Comparison of ENCODE assay signal across 8 cellular contexts in the genomic region with DNA sequence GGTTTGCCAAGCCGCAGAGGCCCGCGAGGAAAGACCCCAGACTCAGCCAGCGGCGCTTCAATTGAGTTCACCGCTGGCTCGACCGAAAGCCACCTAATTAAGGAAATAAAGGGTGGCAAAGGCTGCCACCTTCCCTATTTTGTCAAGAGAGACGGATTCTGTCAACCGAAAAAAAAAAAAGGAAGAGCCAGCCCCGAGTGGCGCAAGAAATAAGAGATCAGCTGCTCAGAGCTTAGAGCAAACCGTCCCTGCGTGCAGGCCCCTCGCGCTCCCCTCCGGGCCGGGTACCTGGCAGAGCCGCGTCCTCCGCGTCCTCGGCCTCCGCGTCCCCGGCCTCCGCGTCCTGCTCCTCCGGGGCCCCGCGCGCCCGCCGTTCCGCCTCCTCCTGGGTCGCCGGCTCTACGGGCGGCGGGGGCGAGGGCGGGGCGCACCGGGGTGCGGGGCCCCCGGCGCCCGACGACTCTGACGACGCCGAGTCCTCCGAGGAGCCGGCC. TPM values are rescaled to one million over a fixed set of nuclear protein-coding genes. Genes with fewer than 3 reads are reported as not detected.
A peak's percentile ranks its signal among the peaks of the same experiment; 100 is the strongest.
DNase-seq lines count a peak whose midpoint lies in the region; ATAC-seq and TF ChIP-seq lines count a peak whose summit lies in the region.

No MANE protein-coding gene starts in this region.

- under 1% methylated on average over 41 of the region's 54 CpGs for WGBS in smooth muscle cell (ENCODE audit: low lambda C conversion rate)

- peaks cover 7% of the 10 kb centered on the region for H3F3A ChIP-seq in smooth muscle cell (ENCODE audit: low read depth)

- no peaks in the 10 kb centered on the region for H3K36me3 ChIP-seq in adipocyte (ENCODE audit: control insufficient read depth, insufficient read depth, low read length, severe bottlenecking)
- H3K36me3 ChIP-seq in iPS-18a (ENCODE audit: control insufficient read depth, low read depth, low read length), result peaks cover 2% of the 10 kb centered on the region
- no peaks in the 10 kb centered on the region for H3K36me3 ChIP-seq in smooth muscle cell (ENCODE audit: low read depth)

- TF ChIP-seq CTCF in smooth muscle cell (IDR thresholded peaks at IDR 0.05; ENCODE audit: borderline replicate concordance, insufficient read depth, poor library complexity, severe bottlenecking), result no peak

- ATAC-seq in HG02870 (IDR thresholded peaks at IDR 0.05; ENCODE audit: unreplicated experiment), result peak; percentile 25

- H3K27me3 ChIP-seq in adipocyte (replicated peaks; ENCODE audit: control insufficient read depth, insufficient read depth, low read length) (peaks cover 4% of the 10 kb centered on the region), iPS-18a (ENCODE audit: control insufficient read depth, insufficient read depth, low read length) (peaks cover 27% of the 10 kb centered on the region), smooth muscle cell (ENCODE audit: low read depth) (no peaks in the 10 kb centered on the region)

- H3K4me1 ChIP-seq in adipocyte (ENCODE audit: control insufficient read depth, insufficient read depth, low read length) (peaks cover 17% of the 10 kb centered on the region), iPS-18a (ENCODE audit: control insufficient read depth, low read depth, low read length) (peaks cover 3% of the 10 kb centered on the region), smooth muscle cell (ENCODE audit: low read depth) (peaks cover 21% of the 10 kb centered on the region)

- peak overlapping the region; percentile 76 for H2AFZ ChIP-seq in smooth muscle cell (ENCODE audit: low read depth)

- peak overlapping the region; percentile 98 for H3K4me2 ChIP-seq in smooth muscle cell

- peak; percentile 22 for DNase-seq in activated T-cell treated with anti-CD3 and anti-CD28 coated beads for 4 hours
- DNase-seq in activated T-cell treated with anti-CD3 and anti-CD28 coated beads, Interleukin-2, amount 50 U/mL, for 1 hour, result no peak
- peak; percentile 41 for DNase-seq in NCI-H1694 treated with DMSO at 0.1 percent for 48 hours (lab: John Stamatoyannopoulos, UW)
- peak; percentile 70 for DNase-seq in adipocyte (ENCODE audit: low read depth)
- no peak for DNase-seq in smooth muscle cell (lab: John Stamatoyannopoulos, UW; ENCODE audit: unreplicated experiment)
- DNase-seq in stimulated activated naive CD4-positive, alpha-beta T cell (lab: John Stamatoyannopoulos, UW), result no peak

- peaks cover 21% of the 10 kb centered on the region for H3K79me2 ChIP-seq in smooth muscle cell (ENCODE audit: low read depth)

- H3K9ac ChIP-seq in adipocyte (ENCODE audit: low read length) (peak overlapping the region; percentile 77), iPS-18a (ENCODE audit: low read length) (peak overlapping the region; percentile 50), smooth muscle cell (ENCODE audit: low read depth) (peak overlapping the region; percentile 58)

- H3K4me3 ChIP-seq in adipocyte (ENCODE audit: low read length) (peak overlapping the region; percentile 86), iPS-18a (ENCODE audit: low read length) (peak overlapping the region; percentile 86), smooth muscle cell (peak overlapping the region; percentile 88)

- peaks cover 3% of the 10 kb centered on the region for H4K20me1 ChIP-seq in smooth muscle cell (ENCODE audit: low read depth)

- no peak overlapping the region for H3K27ac ChIP-seq in iPS-18a (ENCODE audit: low read length)
- no peak overlapping the region for H3K27ac ChIP-seq in smooth muscle cell (ENCODE audit: low read depth)

- no peaks in the 10 kb centered on the region for H3K9me3 ChIP-seq in adipocyte (ENCODE audit: control insufficient read depth, low read length)
- H3K9me3 ChIP-seq in iPS-18a (ENCODE audit: control insufficient read depth, low read depth, low read length), result no peaks in the 10 kb centered on the region
- H3K9me3 ChIP-seq in smooth muscle cell (replicated peaks; ENCODE audit: low read depth), result no peaks in the 10 kb centered on the region

RNA-seq across cellular contexts. Expression of gene CCSAP, which starts 1.0 kb away (rescaled TPM):
- 12.0 and 13.3 TPM in 2 replicates for total RNA-seq in smooth muscle cell
- 2.5 and 5.2 TPM in 2 replicates for polyA plus RNA-seq in smooth muscle cell

Comparison
In these comparisons a context has a peak if more than half of its experiments do, and no peak if none do; other contexts are left out.
1. DNase-seq: peak in activated T-cell treated with anti-CD3 and anti-CD28 coated beads for 4 hours (single experiment), NCI-H1694 treated with DMSO at 0.1 percent for 48 hours (single experiment) and adipocyte (single experiment); none in activated T-cell treated with anti-CD3 and anti-CD28 coated beads, Interleukin-2, amount 50 U/mL, for 1 hour (single experiment), smooth muscle cell (single experiment) and stimulated activated naive CD4-positive, alpha-beta T cell (0 of 6).
2. Peak in every context shown above with its lines, with median percentiles within 50 percentile points of each other: H3K4me3 ChIP-seq and H3K9ac ChIP-seq.